ENCODE assay signal across 8 cellular contexts in the genomic region with DNA sequence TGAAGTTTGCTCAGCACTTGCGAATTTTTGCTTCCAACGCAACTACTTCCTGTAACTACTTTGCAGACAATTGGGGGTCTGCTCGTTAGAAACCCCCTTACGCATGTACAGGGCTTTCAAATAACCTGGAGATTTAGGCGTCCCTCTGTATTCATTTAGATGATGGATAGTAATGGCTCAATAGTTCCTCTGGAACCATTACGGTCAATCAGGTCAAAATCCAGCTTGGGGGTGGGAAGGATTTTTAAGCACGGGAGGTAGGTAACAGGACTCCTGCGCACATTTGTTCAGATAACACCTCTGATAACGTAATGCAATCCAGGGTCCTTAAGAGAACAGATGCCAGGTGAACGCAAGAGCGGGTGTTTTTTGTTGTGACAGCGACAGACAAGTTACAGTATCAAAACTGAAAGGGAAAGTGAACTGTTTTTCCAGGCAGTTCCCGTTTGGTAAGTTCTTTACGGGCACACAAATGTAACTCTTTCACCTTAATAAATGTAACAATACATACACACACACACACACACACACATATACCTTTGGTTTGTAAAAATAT. TPM values are rescaled to one million over a fixed set of nuclear protein-coding genes. Genes with fewer than 3 reads are reported as not detected.
DNase-seq lines count a peak whose midpoint lies in the region; ATAC-seq and TF ChIP-seq lines count a peak whose summit lies in the region.

No MANE protein-coding gene starts in this region.

- H3K4me3 Mint-ChIP-seq in natural killer cell = peak overlapping the region; percentile 98

- H3K36me3 ChIP-seq in right atrium auricular region (no peaks in the 10 kb centered on the region), OCI-LY1 (ENCODE audit: insufficient read depth, low read length) (no peaks in the 10 kb centered on the region)

- TF ChIP-seq CTCF in right atrium auricular region (IDR thresholded peaks at IDR 0.05) (no peak), OCI-LY1 (IDR thresholded peaks at IDR 0.05; ENCODE audit: low read length) (no peak), natural killer cell (IDR thresholded peaks at IDR 0.05) (no peak)

- peaks cover 33 to 43% of the 10 kb centered on the region in 2 donors for H3K4me1 Mint-ChIP-seq in natural killer cell

- ATAC-seq in left ventricle myocardium superior (no peak), natural killer cell (peak; percentile 45 to 56 (median 49))

- no peaks in the 10 kb centered on the region for H3F3A ChIP-seq in OCI-LY1 (ENCODE audit: insufficient read depth, low read length)

- peak overlapping the region; percentile 60 to 71 for H3K27ac Mint-ChIP-seq in natural killer cell

- H3K79me2 ChIP-seq in OCI-LY1 (ENCODE audit: insufficient read depth, low read length) = no peaks in the 10 kb centered on the region

- H3K27ac ChIP-seq in right atrium auricular region = peak overlapping the region; percentile 63 to 72
- H3K27ac ChIP-seq in OCI-LY1 (ENCODE audit: low read depth, low read length, poor library complexity, severe bottlenecking) = no peak overlapping the region

- peak overlapping the region; percentile 44 for H3K4me2 ChIP-seq in OCI-LY1 (ENCODE audit: low read length)

- no peaks in the 10 kb centered on the region for H3K9me2 ChIP-seq in OCI-LY1 (ENCODE audit: low read depth, low read length)

- no peaks in the 10 kb centered on the region for H3K9me3 Mint-ChIP-seq in natural killer cell

- no peak overlapping the region for H2AFZ ChIP-seq in OCI-LY1 (ENCODE audit: low read length)

- no peaks in the 10 kb centered on the region for H3K36me3 Mint-ChIP-seq in natural killer cell

- H3K4me3 ChIP-seq in right atrium auricular region = peak overlapping the region; percentile 63 to 67
- peak overlapping the region; percentile 41 for H3K4me3 ChIP-seq in OCI-LY1 (ENCODE audit: low read depth, low read length, poor library complexity, severe bottlenecking)

- H3K9ac ChIP-seq in OCI-LY1 (ENCODE audit: low read length) = no peak overlapping the region

- DNase-seq in right atrium auricular region (ENCODE audit: low spot score) = no peak
- DNase-seq in left ventricle myocardium superior = no peak
- peak; percentile 48 for DNase-seq in dermis blood vessel endothelial cell
- no peak for DNase-seq in natural killer cell
- DNase-seq in NCI-H187 treated with DMSO at 0.1 percent for 48 hours (lab: John Stamatoyannopoulos, UW) = no peak
- no peak for DNase-seq in GM19240 (ENCODE audit: insufficient read length, low spot score)
- DNase-seq in islet precursor cell = no peak

- H3K4me1 ChIP-seq in right atrium auricular region = peaks cover 0 to 26% of the 10 kb centered on the region in 2 donors
- H3K4me1 ChIP-seq in OCI-LY1 (ENCODE audit: insufficient read depth, low read length, severe bottlenecking) = peaks cover 11% of the 10 kb centered on the region

- H3K9me3 ChIP-seq in right atrium auricular region = no peaks in the 10 kb centered on the region
- no peaks in the 10 kb centered on the region for H3K9me3 ChIP-seq in OCI-LY1 (ENCODE audit: low read length)

- H3K27me3 ChIP-seq in right atrium auricular region = no peaks in the 10 kb centered on the region
- peaks cover 4% of the 10 kb centered on the region; the same call in 1 of the 2 replicates for H3K27me3 ChIP-seq in OCI-LY1 (ENCODE audit: insufficient read depth, low read length)

- intact Hi-C loops in left ventricle myocardium superior (cut with micrococcal nuclease) = loop anchor here (2.0 to 5.0 kb wide), 2 partner anchors 500 to 611 kb away; no protein-coding TSS in a partner anchor
- intact Hi-C loops in natural killer cell (cut with micrococcal nuclease) = loop anchor here (1.0 to 5.0 kb wide), 3 partner anchors 14 to 801 kb away; a partner anchor contains a TSS

- H4K20me1 ChIP-seq in OCI-LY1 (ENCODE audit: insufficient read depth, low read length) = no peaks in the 10 kb centered on the region

- H3K27me3 Mint-ChIP-seq in natural killer cell (ENCODE audit: low read depth in 2 of 2) = peaks cover 26 to 34% of the 10 kb centered on the region in 2 donors

RNA-seq across cellular contexts. Expression of a gene that starts 3.7 kb away (rescaled TPM):
- total RNA-seq in right atrium auricular region (10 to 100 TPM; 12.5 to 55.7 TPM), left ventricle myocardium superior (8.0 TPM), dermis blood vessel endothelial cell (0.09 and 0.17 TPM in 2 replicates), natural killer cell (not detected)
